Comparison of ENCODE assay signal across 8 cellular contexts in the genomic region with DNA sequence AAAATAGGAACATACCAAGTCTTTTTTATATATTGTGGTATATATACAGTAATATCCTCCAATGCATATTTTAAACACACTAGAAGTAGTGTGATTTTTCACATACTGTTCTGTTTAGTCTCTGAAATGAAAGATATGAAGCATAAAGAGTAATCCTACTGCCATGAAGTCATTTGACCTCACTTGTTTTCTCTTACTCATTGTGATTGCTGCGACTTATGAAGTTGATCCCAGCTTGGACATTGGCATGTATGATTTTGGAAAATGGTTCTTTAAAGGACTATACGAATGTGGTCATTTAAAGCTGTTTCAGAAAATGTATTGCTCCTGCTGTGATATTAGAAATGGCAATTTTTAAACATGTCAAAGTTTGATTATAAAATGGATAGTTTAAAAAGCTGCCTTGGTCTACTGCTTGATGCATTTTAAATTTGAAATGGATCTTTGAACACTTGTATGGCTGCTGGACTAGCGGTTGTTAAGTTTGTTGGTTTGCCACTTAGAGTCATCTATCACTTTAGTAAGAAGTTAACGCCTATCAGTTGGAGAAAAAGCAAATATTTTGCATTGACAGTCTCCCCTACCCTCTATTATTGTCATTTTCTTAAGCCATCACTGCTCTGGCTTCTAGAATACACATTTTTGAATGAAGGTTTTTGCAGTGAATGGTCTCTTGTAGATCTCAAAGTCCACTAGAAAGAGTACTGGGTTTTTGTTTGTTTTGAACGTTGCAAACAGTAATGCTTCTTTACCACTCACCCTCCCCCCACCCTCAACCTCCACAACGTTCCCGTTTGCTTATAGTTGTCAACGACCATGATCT. TPM values are rescaled to one million over a fixed set of nuclear protein-coding genes. Genes with fewer than 3 reads are reported as not detected.
DNase-seq lines count a peak whose midpoint lies in the region; ATAC-seq and TF ChIP-seq lines count a peak whose summit lies in the region.

No MANE protein-coding gene starts in this region.

- POLR2A ChIA-PET in MCF 10A (lab: Yijun Ruan, JAX), result interaction anchor here (1.2 to 2.5 kb wide), 5 partner anchors 10 to 58 kb away, joined by 3 to 8 read pairs (median 5); no protein-coding TSS in a partner anchor

- H3K9ac ChIP-seq in mucosa of rectum (ENCODE audit: low read depth in 1 of 2, low read length in 2 of 2), result peak overlapping the region; percentile 66 to 69

- TF ChIP-seq CTCF in left ventricle myocardium inferior (IDR thresholded peaks at IDR 0.05; ENCODE audit: borderline replicate concordance) (no peak), MCF 10A (IDR thresholded peaks at IDR 0.05; ENCODE audit: unreplicated experiment) (no peak)

- peak overlapping the region; percentile 97 for H3K27ac ChIP-seq in left ventricle myocardium inferior (replicated peaks)
- peak overlapping the region; percentile 89 to 91 for H3K27ac ChIP-seq in mucosa of rectum (ENCODE audit: low read depth in 2 of 2, low read length in 2 of 2)

- DNase-seq in left ventricle myocardium inferior, result no peak
- DNase-seq in Right ventricle myocardium superior, result no peak
- no peak for DNase-seq in MCF 10A (ENCODE audit: unreplicated experiment)
- no peak for DNase-seq in NCI-H2196 (lab: John Stamatoyannopoulos, UW; ENCODE audit: unreplicated experiment)
- no peak for DNase-seq in KG1 (lab: John Stamatoyannopoulos, UW)

- no TSS peak for BruUV-seq in MCF 10A (replicated peaks; lab: Mats Ljungman, UMichigan)

- H3K4me3 ChIP-seq in left ventricle myocardium inferior, result peak overlapping the region; percentile 97
- H3K4me3 ChIP-seq in mucosa of rectum (ENCODE audit: low read length in 2 of 2), result peak overlapping the region; percentile 67 to 82

- no peaks in the 10 kb centered on the region for H3K9me3 ChIP-seq in left ventricle myocardium inferior (replicated peaks)
- no peaks in the 10 kb centered on the region for H3K9me3 ChIP-seq in mucosa of rectum (ENCODE audit: control insufficient read depth in 2 of 2, low read length in 2 of 2)

- H3K27me3 ChIP-seq in left ventricle myocardium inferior (ENCODE audit: low read depth) (no peaks in the 10 kb centered on the region), mucosa of rectum (ENCODE audit: control insufficient read depth in 2 of 2, insufficient read depth in 2 of 2, low read length in 2 of 2) (no peaks in the 10 kb centered on the region)

- ATAC-seq in Right ventricle myocardium superior (ENCODE audit: poor library complexity) (no peak), HG02642 (IDR thresholded peaks at IDR 0.05; ENCODE audit: poor library complexity, unreplicated experiment) (no peak)
- no peak for ATAC-seq in activated CD4-positive, CD25-positive, alpha-beta regulatory T cell treated with anti-CD3 and anti-CD28 coated beads, Interleukin-2, amount 50 U/mL, for 24 hours

- CTCF ChIA-PET in MCF 10A (lab: Yijun Ruan, JAX), result interaction anchor here (0.5 to 2.7 kb wide), 4 partner anchors 32 to 221 kb away, joined by 3 to 5 read pairs (median 3); no protein-coding TSS in a partner anchor

- no peaks in the 10 kb centered on the region for H3K27me3 Mint-ChIP-seq in MCF 10A (ENCODE audit: insufficient read depth, unreplicated experiment)

- peak overlapping the region; percentile 79 for H3K4me3 Mint-ChIP-seq in MCF 10A (ENCODE audit: unreplicated experiment)

- no peaks in the 10 kb centered on the region for H3K9me3 Mint-ChIP-seq in MCF 10A (ENCODE audit: unreplicated experiment)

- no peak overlapping the region for H3K27ac Mint-ChIP-seq in MCF 10A (ENCODE audit: low read depth, unreplicated experiment)

- intact Hi-C loops in left ventricle myocardium inferior (cut with micrococcal nuclease), result no loop called here
- intact Hi-C loops in Right ventricle myocardium superior (cut with DNase I), result loop anchor here (10.0 kb wide), 1 partner anchor 55 kb away; no protein-coding TSS in a partner anchor
- intact Hi-C loops in MCF 10A (cut with micrococcal nuclease), result loop anchor here (1.0 kb wide), 1 partner anchor 56 kb away; no protein-coding TSS in a partner anchor

- H3K4me1 ChIP-seq in left ventricle myocardium inferior (peaks cover 73% of the 10 kb centered on the region), mucosa of rectum (ENCODE audit: control insufficient read depth in 2 of 2, insufficient read depth in 2 of 2, low read length in 2 of 2) (peaks cover 12 to 20% of the 10 kb centered on the region in 2 donors)

- H3K36me3 Mint-ChIP-seq in MCF 10A (ENCODE audit: insufficient read depth, unreplicated experiment), result peaks cover 14% of the 10 kb centered on the region

- no peaks in the 10 kb centered on the region for H3K36me3 ChIP-seq in left ventricle myocardium inferior
- no peaks in the 10 kb centered on the region for H3K36me3 ChIP-seq in mucosa of rectum (ENCODE audit: control insufficient read depth in 2 of 2, insufficient read depth in 2 of 2, low read length in 2 of 2)

- peaks cover 22% of the 10 kb centered on the region for H3K4me1 Mint-ChIP-seq in MCF 10A (ENCODE audit: insufficient read depth, unreplicated experiment)

RNA-seq across cellular contexts. Expression of a gene that starts 0.9 kb away (rescaled TPM):
- total RNA-seq in left ventricle myocardium inferior (61.0 TPM), Right ventricle myocardium superior (56.0 TPM), MCF 10A (2022) (25.8 and 34.6 TPM in 2 replicates)
